Comparison of ENCODE assay signal across 12 cellular contexts in genomic region chr3:39408493-39409372, GRCh38. TPM values are rescaled to one million over a fixed set of nuclear protein-coding genes. Genes with fewer than 3 reads are reported as not detected.
DNase-seq lines count a peak whose midpoint lies in the region; ATAC-seq, FAIRE-seq and TF ChIP-seq lines count a peak whose summit lies in the region.
"Had no signal": no experiment of that assay in that cellular context is flagged by ENCODE, and none has a peak within 500 bp of the region (broad histone marks: within the 10 kb centered on the region; RNA-seq: fewer than 3 reads in every experiment).

No MANE protein-coding gene starts in this region.

- peaks cover 47 to 56% (median 54%) of the 10 kb centered on the region in 10 experiments for H3K4me1 ChIP-seq in BLaER1 treated with 17β-estradiol and CSF1 and Interleukin-3, amounts not matched to agents 10 nM and 100 nM
- H3K4me1 ChIP-seq in KMS-11 (ENCODE audit: low read depth, poor library complexity, severe bottlenecking) (peaks cover 15% of the 10 kb centered on the region), keratinocyte (ENCODE audit: control insufficient read depth, extremely low read depth, insufficient read depth, low read length) (peaks cover 35% of the 10 kb centered on the region)

- intact Hi-C loops in activated T-helper 1 cell treated with anti-CD3 and anti-CD28 coated beads, Interleukin-12 subunit alpha, Interleukin-12 subunit beta, Interleukin-2, Interleukin-4 antibody, amounts not matched to agents 30 ng/mL and 10 ng/mL and 1 ng/mL, durations not matched to agents 14 hours and 24 hours and 36 hours (cut with micrococcal nuclease): loop anchor here (5.0 to 10.0 kb wide), 2 partner anchors 754 to 1049 kb away; partner anchors contain the start of gene RPL14

- peak overlapping the region in 9 of 11 experiments; percentile 91 to 97 (median 95); a peak in 18 of 22 replicates for H3K27ac ChIP-seq in BLaER1 treated with 17β-estradiol and CSF1 and Interleukin-3, amounts not matched to agents 10 nM and 100 nM
- H3K27ac ChIP-seq in KMS-11: no peak overlapping the region
- H3K27ac ChIP-seq in keratinocyte (ENCODE audit: control insufficient read depth, insufficient read depth, low read length): peak overlapping the region; percentile 95

- peak overlapping the region; percentile 80 to 99 (median 94) for H3K4me2 ChIP-seq in BLaER1 treated with 17β-estradiol and CSF1 and Interleukin-3, amounts not matched to agents 10 nM and 100 nM
- H3K4me2 ChIP-seq in KMS-11: peak overlapping the region; percentile 58; the same call in 1 of the 2 replicates
- H3K4me2 ChIP-seq in keratinocyte (ENCODE audit: control insufficient read depth, extremely low read depth, insufficient read depth, low read depth, low read length): peak overlapping the region; percentile 99

- peaks cover 54 to 71% (median 64%) of the 10 kb centered on the region in 11 experiments; a peak in 21 of 22 replicates for H4K20me1 ChIP-seq in BLaER1 treated with 17β-estradiol and CSF1 and Interleukin-3, amounts not matched to agents 10 nM and 100 nM
- H4K20me1 ChIP-seq in KMS-11 (ENCODE audit: insufficient read depth) (0 out of 2 replicates have a peak, but pooled peaks cover 8% of the 10 kb centered on the region), keratinocyte (ENCODE audit: control insufficient read depth, extremely low read depth, insufficient read depth, low read length) (peaks cover 31% of the 10 kb centered on the region)

- H3K79me2 ChIP-seq in KMS-11 (ENCODE audit: insufficient read depth, low read depth): peaks cover 35% of the 10 kb centered on the region
- H3K79me2 ChIP-seq in keratinocyte (ENCODE audit: control insufficient read depth, insufficient read depth, low read length): peaks cover 41% of the 10 kb centered on the region

- dilution Hi-C loops in keratinocyte (cut with MboI; ENCODE audit: extremely low pct_ligation_motif_present, low sequenced_read_pairs): no loop called here

- no peaks in the 10 kb centered on the region for H3K27me3 Mint-ChIP-seq in activated T-helper 1 cell treated with anti-CD3 and anti-CD28 coated beads, Interleukin-12 subunit alpha, Interleukin-12 subunit beta, Interleukin-2, Interleukin-4 antibody, amounts not matched to agents 30 ng/mL and 10 ng/mL and 1 ng/mL, durations not matched to agents 14 hours and 24 hours and 36 hours (ENCODE audit: insufficient read depth)

- peaks cover 64% of the 10 kb centered on the region for H3K36me3 Mint-ChIP-seq in activated T-helper 1 cell treated with anti-CD3 and anti-CD28 coated beads, Interleukin-12 subunit alpha, Interleukin-12 subunit beta, Interleukin-2, Interleukin-4 antibody, amounts not matched to agents 30 ng/mL and 10 ng/mL and 1 ng/mL, durations not matched to agents 14 hours and 24 hours and 36 hours (ENCODE audit: low read depth)

- H3K27ac Mint-ChIP-seq in activated T-helper 1 cell treated with anti-CD3 and anti-CD28 coated beads, Interleukin-12 subunit alpha, Interleukin-12 subunit beta, Interleukin-2, Interleukin-4 antibody, amounts not matched to agents 30 ng/mL and 10 ng/mL and 1 ng/mL, durations not matched to agents 14 hours and 24 hours and 36 hours: peak overlapping the region; percentile 94

- no peak for ATAC-seq in GM18520 (IDR thresholded peaks at IDR 0.05; ENCODE audit: unreplicated experiment)
- ATAC-seq: activated CD4-positive, CD25-positive, alpha-beta regulatory T cell treated with anti-CD3 and anti-CD28 coated beads, Interleukin-2, amount 50 U/mL, for 24 hours had no signal

- H3K4me3 Mint-ChIP-seq in activated T-helper 1 cell treated with anti-CD3 and anti-CD28 coated beads, Interleukin-12 subunit alpha, Interleukin-12 subunit beta, Interleukin-2, Interleukin-4 antibody, amounts not matched to agents 30 ng/mL and 10 ng/mL and 1 ng/mL, durations not matched to agents 14 hours and 24 hours and 36 hours: peak overlapping the region; percentile 90

- no peaks in the 10 kb centered on the region for H3K9me3 ChIP-seq in BLaER1 treated with 17β-estradiol and CSF1 and Interleukin-3, amounts not matched to agents 10 nM and 100 nM (replicated peaks in 1 of 11)
- no peaks in the 10 kb centered on the region for H3K9me3 ChIP-seq in keratinocyte (ENCODE audit: control insufficient read depth, low read depth, low read length)

- H3K27me3 ChIP-seq in BLaER1 treated with 17β-estradiol and CSF1 and Interleukin-3, amounts not matched to agents 10 nM and 100 nM: no peaks in the 10 kb centered on the region
- no peaks in the 10 kb centered on the region for H3K27me3 ChIP-seq in KMS-11 (ENCODE audit: insufficient read depth, low read depth)
- H3K27me3 ChIP-seq in keratinocyte (ENCODE audit: control insufficient read depth, extremely low read depth, insufficient read depth, low read length): no peaks in the 10 kb centered on the region

- H3K9me1 ChIP-seq in keratinocyte (ENCODE audit: control insufficient read depth, extremely low read depth, insufficient read depth, low read length): no peaks in the 10 kb centered on the region

- peaks cover 60 to 66% (median 65%) of the 10 kb centered on the region in 11 experiments for H3K36me3 ChIP-seq in BLaER1 treated with 17β-estradiol and CSF1 and Interleukin-3, amounts not matched to agents 10 nM and 100 nM
- H3K36me3 ChIP-seq in KMS-11 (ENCODE audit: insufficient read depth) (peaks cover 20% of the 10 kb centered on the region), keratinocyte (ENCODE audit: control insufficient read depth in 2 of 2, extremely low read depth in 1 of 2, insufficient read depth in 2 of 2, low read length in 2 of 2) (peaks cover 27 to 51% of the 10 kb centered on the region in 2 experiments)

- H2AFZ ChIP-seq in KMS-11 (ENCODE audit: low read depth): no peak overlapping the region
- no peak overlapping the region for H2AFZ ChIP-seq in keratinocyte (ENCODE audit: control insufficient read depth, low read length)

- peaks cover 55% of the 10 kb centered on the region for H3K4me1 Mint-ChIP-seq in activated T-helper 1 cell treated with anti-CD3 and anti-CD28 coated beads, Interleukin-12 subunit alpha, Interleukin-12 subunit beta, Interleukin-2, Interleukin-4 antibody, amounts not matched to agents 30 ng/mL and 10 ng/mL and 1 ng/mL, durations not matched to agents 14 hours and 24 hours and 36 hours (ENCODE audit: low read depth)

- no peak for FAIRE-seq in keratinocyte (lab: Jason Lieb, UNC)
- FAIRE-seq: endometrium, H54 had no signal

- H3K9ac ChIP-seq in BLaER1 treated with 17β-estradiol and CSF1 and Interleukin-3, amounts not matched to agents 10 nM and 100 nM: peak overlapping the region; percentile 85 to 97 (median 93)
- no peak overlapping the region; the same call in 1 of the 2 replicates for H3K9ac ChIP-seq in KMS-11
- peak overlapping the region; percentile 89 for H3K9ac ChIP-seq in keratinocyte (ENCODE audit: control insufficient read depth, extremely low read depth, insufficient read depth, low read length)

- H3K4me3 ChIP-seq in BLaER1 treated with 17β-estradiol and CSF1 and Interleukin-3, amounts not matched to agents 10 nM and 100 nM: peak overlapping the region; percentile 67 to 84 (median 74); a peak in 19 of 20 replicates
- H3K4me3 ChIP-seq in KMS-11 (IDR thresholded peaks at IDR 0.05; ENCODE audit: insufficient read depth, low read depth, low read length) (no peak overlapping the region), keratinocyte (ENCODE audit: control insufficient read depth in 2 of 3, extremely low read depth in 1 of 3, insufficient read depth in 2 of 3, low read depth in 1 of 3, low read length in 3 of 3) (peak overlapping the region; percentile 73 to 100 (median 99))

- TF ChIP-seq CTCF in KMS-11 (conservative IDR thresholded peaks at IDR 0.05; ENCODE audit: low read depth, low read length): no peak
- no peak for TF ChIP-seq CTCF in keratinocyte (optimal IDR thresholded peaks at IDR 0.05 in 1 of 3, IDR thresholded peaks at IDR 0.05 in 1 of 3, conservative IDR thresholded peaks at IDR 0.05 in 1 of 3; ENCODE audit: extremely low read depth in 1 of 3, insufficient read depth in 2 of 3, low read length in 3 of 3)

- no peaks in the 10 kb centered on the region for H3K9me3 Mint-ChIP-seq in activated T-helper 1 cell treated with anti-CD3 and anti-CD28 coated beads, Interleukin-12 subunit alpha, Interleukin-12 subunit beta, Interleukin-2, Interleukin-4 antibody, amounts not matched to agents 30 ng/mL and 10 ng/mL and 1 ng/mL, durations not matched to agents 14 hours and 24 hours and 36 hours

- DNase-seq in activated T-helper 1 cell treated with anti-CD3 and anti-CD28 coated beads, Interleukin-12 subunit alpha, Interleukin-12 subunit beta, Interleukin-2, Interleukin-4 antibody, amounts not matched to agents 30 ng/mL and 10 ng/mL and 1 ng/mL, durations not matched to agents 14 hours and 24 hours and 36 hours (ENCODE audit: low spot score): no peak
- DNase-seq in keratinocyte (ENCODE audit: low read depth, low spot score) (no peak), SHP77 treated with DMSO at 0.1 percent for 48 hours (lab: John Stamatoyannopoulos, UW) (no peak), NCI-H2107 (lab: John Stamatoyannopoulos, UW) (no peak), NCI-H82 treated with DMSO at 0.1 percent for 48 hours (lab: John Stamatoyannopoulos, UW; ENCODE audit: unreplicated experiment) (no peak)
- DNase-seq: NCI-H1417 treated with DMSO at 0.1 percent for 48 hours had no signal

RNA-seq across cellular contexts. Expression of gene RPSA, which starts 2.2 kb away (rescaled TPM):
- 1,750 and 1,765 TPM in 2 replicates for total RNA-seq in activated T-helper 1 cell treated with anti-CD3 and anti-CD28 coated beads, Interleukin-12 subunit alpha, Interleukin-12 subunit beta, Interleukin-2, Interleukin-4 antibody, amounts not matched to agents 30 ng/mL and 10 ng/mL and 1 ng/mL, durations not matched to agents 14 hours and 24 hours and 36 hours
- polyA plus RNA-seq in keratinocyte: 3,074 to 3,749 TPM (median 3,195 TPM) in 3 replicates
- polyA plus RNA-seq in keratinocyte (2011; ENCODE audit: low read depth): 739 TPM
- polyA plus RNA-seq in keratinocyte (2011; cell fraction: cytosol; rRNA removed): 3,588 and 3,690 TPM in 2 replicates
- 809 and 973 TPM in 2 replicates for polyA plus RNA-seq in keratinocyte (2011; cell fraction: nucleus; rRNA removed)
- polyA plus RNA-seq in keratinocyte (2012; ENCODE audit: low replicate concordance): 2,130 and 2,198 TPM in 2 replicates
- polyA minus RNA-seq in keratinocyte: 1,672 to 2,665 TPM (median 1,851 TPM) in 3 replicates
- polyA minus RNA-seq in keratinocyte (2011; cell fraction: cytosol; rRNA and poly(A)+ RNA removed): 1,240 TPM
- 286 and 323 TPM in 2 replicates for polyA minus RNA-seq in keratinocyte (2011; cell fraction: nucleus; rRNA and poly(A)+ RNA removed)

RNA-seq across cellular contexts. Expression of gene SLC25A38, which starts 25.6 kb away (rescaled TPM):
- total RNA-seq in activated T-helper 1 cell treated with anti-CD3 and anti-CD28 coated beads, Interleukin-12 subunit alpha, Interleukin-12 subunit beta, Interleukin-2, Interleukin-4 antibody, amounts not matched to agents 30 ng/mL and 10 ng/mL and 1 ng/mL, durations not matched to agents 14 hours and 24 hours and 36 hours: 40.0 and 43.1 TPM in 2 replicates
- polyA plus RNA-seq in keratinocyte: 35.6 to 40.2 TPM (median 36.1 TPM) in 3 replicates
- 13.9 TPM for polyA plus RNA-seq in keratinocyte (2011; ENCODE audit: low read depth)
- polyA plus RNA-seq in keratinocyte (2011; cell fraction: cytosol; rRNA removed): 32.7 and 36.5 TPM in 2 replicates
- polyA plus RNA-seq in keratinocyte (2011; cell fraction: nucleus; rRNA removed): 37.6 and 38.6 TPM in 2 replicates
- 11.9 and 22.5 TPM in 2 replicates for polyA plus RNA-seq in keratinocyte (2012; ENCODE audit: low replicate concordance)
- polyA minus RNA-seq in keratinocyte: 25.2 to 46.0 TPM (median 27.2 TPM) in 3 replicates
- 17.8 TPM for polyA minus RNA-seq in keratinocyte (2011; cell fraction: cytosol; rRNA and poly(A)+ RNA removed)
- polyA minus RNA-seq in keratinocyte (2011; cell fraction: nucleus; rRNA and poly(A)+ RNA removed): 16.3 and 17.3 TPM in 2 replicates

RNA-seq across cellular contexts. Expression of gene MOBP, which starts 58.7 kb away (rescaled TPM):
- total RNA-seq in activated T-helper 1 cell treated with anti-CD3 and anti-CD28 coated beads, Interleukin-12 subunit alpha, Interleukin-12 subunit beta, Interleukin-2, Interleukin-4 antibody, amounts not matched to agents 30 ng/mL and 10 ng/mL and 1 ng/mL, durations not matched to agents 14 hours and 24 hours and 36 hours: not detected in 2 replicates
- not detected in 3 replicates for polyA plus RNA-seq in keratinocyte
- not detected for polyA plus RNA-seq in keratinocyte (2011; ENCODE audit: low read depth)
- polyA plus RNA-seq in keratinocyte (2011; cell fraction: cytosol; rRNA removed): not detected in 2 replicates
- 0.04 TPM in 1 of 2 replicates, not detected in the other for polyA plus RNA-seq in keratinocyte (2011; cell fraction: nucleus; rRNA removed)
- not detected in 2 replicates for polyA plus RNA-seq in keratinocyte (2012; ENCODE audit: low replicate concordance)
- polyA minus RNA-seq in keratinocyte: not detected in 3 replicates
- polyA minus RNA-seq in keratinocyte (2011; cell fraction: cytosol; rRNA and poly(A)+ RNA removed): not detected
- polyA minus RNA-seq in keratinocyte (2011; cell fraction: nucleus; rRNA and poly(A)+ RNA removed): not detected in 2 replicates
